ENCODE assay signal across 1 cellular context in genomic region chr2:177397501-177398289, GRCh38.
TF ChIP-seq lines count a peak whose summit lies in the region.

No MANE protein-coding gene starts in this region.

TF ChIP-seq in HepG2, 621 proteins besides CTCF, POLR2A, EP300 and RAD21 (continued from another document and continues in another):
- TF ChIP-seq ZNF451 (CRISPR knock-in tag; IDR thresholded peaks at IDR 0.05) = peak; percentile 49; the same call in 1 of the 2 replicates
- 0 out of 2 replicates have a peak, but pooled peaks have one; percentile 36 for TF ChIP-seq ZNF740 (CRISPR knock-in tag; IDR thresholded peaks at IDR 0.05)
- TF ChIP-seq KDM3A (CRISPR knock-in tag; IDR thresholded peaks at IDR 0.05; ENCODE audit: low read depth) = peak; percentile 91
- TF ChIP-seq REST (IDR thresholded peaks at IDR 0.05; ENCODE audit: borderline replicate concordance in 1 of 2, low read depth in 1 of 2, low read length in 2 of 2) = peak in 1 of 2 experiments; percentile 77; a peak in 1 of 4 replicates
- peak; percentile 77 for TF ChIP-seq HIC2 (CRISPR knock-in tag; IDR thresholded peaks at IDR 0.05; ENCODE audit: low read depth)
- TF ChIP-seq SOX6 (IDR thresholded peaks at IDR 0.05) = no peak
- peak; percentile 100 for TF ChIP-seq SOX6 (CRISPR knock-in tag; IDR thresholded peaks at IDR 0.05)
- no peak for TF ChIP-seq RBM39 (IDR thresholded peaks at IDR 0.05; ENCODE audit: low read depth, low read length, poor library complexity, severe bottlenecking)
- peak; percentile 67; the same call in 1 of the 2 replicates for TF ChIP-seq JUNB (CRISPR knock-in tag; IDR thresholded peaks at IDR 0.05; ENCODE audit: borderline replicate concordance)
- TF ChIP-seq HOXA5 (CRISPR knock-in tag; IDR thresholded peaks at IDR 0.05) = peak; percentile 94
- peak; percentile 95 for TF ChIP-seq NCOR1 (IDR thresholded peaks at IDR 0.05; ENCODE audit: borderline replicate concordance, low read length)
- TF ChIP-seq ZNF232 (CRISPR knock-in tag; IDR thresholded peaks at IDR 0.05; ENCODE audit: borderline replicate concordance) = peak; percentile 94; the same call in 1 of the 2 replicates
- TF ChIP-seq TRIM22 (IDR thresholded peaks at IDR 0.05) = no peak
- peak; percentile 64; the same call in 1 of the 2 replicates for TF ChIP-seq ZHX1 (CRISPR knock-in tag; IDR thresholded peaks at IDR 0.05; ENCODE audit: low read depth)
- no peak for TF ChIP-seq ZNF660 (CRISPR knock-in tag; IDR thresholded peaks at IDR 0.05; ENCODE audit: borderline replicate concordance, low read depth)
- peak; percentile 94 for TF ChIP-seq ZSCAN31 (CRISPR knock-in tag; IDR thresholded peaks at IDR 0.05; ENCODE audit: low read depth)
- TF ChIP-seq ZNF619 (CRISPR knock-in tag; IDR thresholded peaks at IDR 0.05) = no peak
- TF ChIP-seq ZNF800 (CRISPR knock-in tag; IDR thresholded peaks at IDR 0.05) = peak; percentile 85
- TF ChIP-seq SNAPC4 (CRISPR knock-in tag; IDR thresholded peaks at IDR 0.05) = peak; percentile 54; the same call in 1 of the 2 replicates
- peak; percentile 89; the same call in 1 of the 2 replicates for TF ChIP-seq SNAPC5 (CRISPR knock-in tag; IDR thresholded peaks at IDR 0.05; ENCODE audit: borderline replicate concordance)
- TF ChIP-seq ASH2L (IDR thresholded peaks at IDR 0.05; ENCODE audit: insufficient read length, low read depth, low read length) = peak; percentile 92
- TF ChIP-seq ZGPAT (CRISPR knock-in tag; IDR thresholded peaks at IDR 0.05) = peak; percentile 98
- TF ChIP-seq ZBTB39 (CRISPR knock-in tag; IDR thresholded peaks at IDR 0.05) = peak; percentile 96
- peak; percentile 100 for TF ChIP-seq ZNF280D (CRISPR knock-in tag; IDR thresholded peaks at IDR 0.05)
- peak; percentile 83; the same call in 1 of the 2 replicates for TF ChIP-seq ELF4 (CRISPR knock-in tag; IDR thresholded peaks at IDR 0.05; ENCODE audit: borderline replicate concordance)
